1 cellular context compared by ENCODE assay signal in genomic region chr2:74876081-74876886, GRCh38.
TF ChIP-seq lines count a peak whose summit lies in the region.

No MANE protein-coding gene starts in this region.

TF ChIP-seq in HepG2, 621 proteins besides CTCF, POLR2A, EP300 and RAD21 (continued from another document):
- TF ChIP-seq LRRFIP1 (CRISPR knock-in tag; conservative IDR thresholded peaks at IDR 0.05) (no peak), RBM22 (optimal IDR thresholded peaks at IDR 0.05; ENCODE audit: low read length) (peak; percentile 90), ZNF775 (CRISPR knock-in tag; IDR thresholded peaks at IDR 0.05; ENCODE audit: borderline replicate concordance) (no peak), SRF (IDR thresholded peaks at IDR 0.05; ENCODE audit: low read depth, low read length) (no peak), ZFP91 (CRISPR knock-in tag; IDR thresholded peaks at IDR 0.05; ENCODE audit: borderline replicate concordance) (no peak; the same call in 1 of the 2 replicates), RFXAP (CRISPR knock-in tag; IDR thresholded peaks at IDR 0.05; ENCODE audit: borderline replicate concordance) (no peak), DMTF1 (CRISPR knock-in tag; IDR thresholded peaks at IDR 0.05) (no peak), SMAD3 (CRISPR knock-in tag; IDR thresholded peaks at IDR 0.05) (no peak), MBD4 (IDR thresholded peaks at IDR 0.05; ENCODE audit: borderline replicate concordance, low read length) (peak; percentile 78; the same call in 1 of the 2 replicates), NONO (IDR thresholded peaks at IDR 0.05) (no peak), NONO (CRISPR knock-in tag; conservative IDR thresholded peaks at IDR 0.05) (no peak), DR1 (CRISPR knock-in tag; IDR thresholded peaks at IDR 0.05) (no peak), TGIF2 (CRISPR knock-in tag; IDR thresholded peaks at IDR 0.05) (no peak), HIVEP1 (CRISPR knock-in tag; IDR thresholded peaks at IDR 0.05) (no peak), ZNF556 (CRISPR knock-in tag; IDR thresholded peaks at IDR 0.05; ENCODE audit: borderline replicate concordance) (no peak), ZSCAN9 (CRISPR knock-in tag; IDR thresholded peaks at IDR 0.05; ENCODE audit: borderline replicate concordance) (no peak), SALL1 (CRISPR knock-in tag; IDR thresholded peaks at IDR 0.05) (peak; percentile 14; the same call in 1 of the 2 replicates), ZNF766 (CRISPR knock-in tag; IDR thresholded peaks at IDR 0.05; ENCODE audit: borderline replicate concordance) (0 out of 2 replicates have a peak, but pooled peaks have one; percentile 34), MAF1 (CRISPR knock-in tag; IDR thresholded peaks at IDR 0.05; ENCODE audit: borderline replicate concordance) (no peak), ZNF790 (CRISPR knock-in tag; IDR thresholded peaks at IDR 0.05; ENCODE audit: borderline replicate concordance) (no peak), KDM5A (IDR thresholded peaks at IDR 0.05; ENCODE audit: borderline replicate concordance, low read length) (no peak)
- TF ChIP-seq, protein P1, sequence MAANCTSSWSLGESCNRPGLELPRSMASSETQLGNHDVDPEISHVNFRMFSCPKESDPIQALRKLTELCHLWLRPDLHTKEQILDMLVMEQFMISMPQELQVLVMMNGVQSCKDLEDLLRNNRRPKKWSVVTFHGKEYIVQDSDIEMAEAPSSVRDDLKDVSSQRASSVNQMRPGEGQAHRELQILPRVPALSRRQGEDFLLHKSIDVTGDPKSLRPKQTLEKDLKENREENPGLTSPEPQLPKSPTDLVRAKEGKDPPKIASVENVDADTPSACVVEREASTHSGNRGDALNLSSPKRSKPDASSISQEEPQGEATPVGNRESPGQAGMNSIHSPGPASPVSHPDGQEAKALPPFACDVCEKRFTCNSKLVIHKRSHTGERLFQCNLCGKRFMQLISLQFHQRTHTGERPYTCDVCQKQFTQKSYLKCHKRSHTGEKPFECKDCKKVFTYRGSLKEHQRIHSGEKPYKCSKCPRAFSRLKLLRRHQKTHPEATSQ (CRISPR knock-in tag; IDR thresholded peaks at IDR 0.05; ENCODE audit: borderline replicate concordance) = no peak
